In the genomic region with DNA sequence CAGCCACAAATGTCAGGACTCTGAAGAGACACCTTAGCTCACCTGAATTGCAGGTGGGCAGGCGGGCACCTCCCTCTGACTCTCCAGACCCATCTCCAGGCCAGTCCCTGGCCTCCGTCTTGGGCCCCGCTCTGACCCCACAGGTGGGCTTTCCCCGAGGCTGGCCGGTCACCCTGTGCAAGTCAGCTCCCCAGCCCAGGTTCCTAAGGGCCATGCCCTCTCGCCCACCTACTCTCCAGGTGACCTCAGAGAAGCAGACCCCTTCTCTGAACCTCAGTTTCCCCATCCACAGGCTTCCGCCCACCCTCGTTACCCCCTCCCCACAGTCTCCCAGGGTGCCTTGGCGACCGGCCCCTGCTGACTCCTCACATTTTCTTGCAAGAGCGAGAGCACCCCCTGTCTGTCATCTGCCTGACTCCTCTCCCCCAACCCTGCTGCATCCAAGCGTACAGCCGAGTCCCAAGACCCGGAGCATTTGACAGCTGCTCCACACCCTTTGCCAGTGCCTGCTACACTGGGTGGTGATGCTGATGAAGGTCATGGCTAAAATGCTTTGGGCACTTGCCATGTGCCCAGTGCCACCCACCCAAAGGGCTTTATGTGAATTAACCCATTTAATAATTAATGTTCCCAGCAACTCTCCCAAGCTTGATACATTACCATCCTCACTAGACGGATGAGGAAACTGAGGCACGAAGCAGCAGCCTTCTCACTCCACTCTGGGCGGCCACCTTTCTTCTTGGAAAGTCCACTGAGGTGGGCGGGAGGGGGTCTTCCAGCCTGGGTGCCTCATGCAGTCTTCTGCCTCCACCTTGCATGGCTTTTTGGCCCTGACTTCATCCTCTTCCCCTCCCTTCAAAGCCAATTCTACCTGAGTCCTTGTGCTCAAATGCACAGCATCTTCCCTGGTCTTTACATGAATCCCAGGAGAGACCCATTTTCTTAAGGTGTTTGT, we compare ENCODE assay signal across 9 cellular contexts. TPM values are rescaled to one million over a fixed set of nuclear protein-coding genes. Genes with fewer than 3 reads are reported as not detected.
DNase-seq lines count a peak whose midpoint lies in the region; ATAC-seq and TF ChIP-seq lines count a peak whose summit lies in the region.
"Had no signal": no experiment of that assay in that cellular context is flagged by ENCODE, and none has a peak within 500 bp of the region (broad histone marks: within the 10 kb centered on the region; RNA-seq: fewer than 3 reads in every experiment).

No MANE protein-coding gene starts in this region.

- H3K4me3 ChIP-seq in SK-N-SH (ENCODE audit: low read depth in 2 of 2, low read length in 1 of 2), result no peak overlapping the region
- H3K4me3 ChIP-seq: BLaER1 treated with 17β-estradiol and CSF1 and Interleukin-3, amounts not matched to agents 10 nM and 100 nM had no signal

- CTCF ChIA-PET in SK-N-SH (lab: Yijun Ruan, JAX), result interaction anchor here (0.6 to 16.3 kb wide), 38 partner anchors 9 to 553 kb away, joined by 3 to 186 read pairs (median 4); a partner anchor contains a TSS

- H2AFZ ChIP-seq in SK-N-SH (ENCODE audit: low read depth), result no peak overlapping the region

- no peaks in the 10 kb centered on the region for H3K36me3 ChIP-seq in SK-N-SH (replicated peaks in 1 of 2; ENCODE audit: control insufficient read depth in 1 of 2, insufficient read depth in 2 of 2, low read length in 1 of 2)

- no peaks in the 10 kb centered on the region for H3K79me2 ChIP-seq in SK-N-SH (ENCODE audit: insufficient read depth)

- H3K27ac ChIP-seq in SK-N-SH (ENCODE audit: low read depth in 2 of 2, low read length in 1 of 2), result no peak overlapping the region
- H3K27ac ChIP-seq: BLaER1 treated with 17β-estradiol and CSF1 and Interleukin-3, amounts not matched to agents 10 nM and 100 nM had no signal

- no peak overlapping the region for H3K4me2 ChIP-seq in SK-N-SH
- H3K4me2 ChIP-seq: BLaER1 treated with 17β-estradiol and CSF1 and Interleukin-3, amounts not matched to agents 10 nM and 100 nM had no signal

- H3K9me3 ChIP-seq in SK-N-SH, result no peaks in the 10 kb centered on the region
- H3K9me3 ChIP-seq: BLaER1 treated with 17β-estradiol and CSF1 and Interleukin-3, amounts not matched to agents 10 nM and 100 nM had no signal

- POLR2A ChIA-PET in SK-N-SH (lab: Yijun Ruan, JAX), result no interaction called here

- peaks cover 4% of the 10 kb centered on the region for H3F3A ChIP-seq in SK-N-SH (replicated peaks; ENCODE audit: insufficient read depth)

- TF ChIP-seq CTCF in SK-N-SH (IDR thresholded peaks at IDR 0.05), result peak; percentile 55

- TF ChIP-seq EP300 in SK-N-SH (IDR thresholded peaks at IDR 0.05; ENCODE audit: borderline replicate concordance in 1 of 2, low read depth in 1 of 2, low read length in 1 of 2), result no peak

- H3K9ac ChIP-seq in SK-N-SH, result no peak overlapping the region
- H3K9ac ChIP-seq: BLaER1 treated with 17β-estradiol and CSF1 and Interleukin-3, amounts not matched to agents 10 nM and 100 nM had no signal

- no peaks in the 10 kb centered on the region for H4K20me1 ChIP-seq in SK-N-SH (ENCODE audit: insufficient read depth)

- DNase-seq in NCI-H345 (lab: John Stamatoyannopoulos, UW), result peak; percentile 12
- DNase-seq in NCI-H345 treated with DMSO at 0.1 percent for 48 hours (lab: John Stamatoyannopoulos, UW; ENCODE audit: unreplicated experiment), result no peak
- DNase-seq in SK-N-SH, result peak; percentile 78
- DNase-seq in left cardiac atrium, result peak; percentile 61
- peak; percentile 54 for DNase-seq in superior temporal gyrus (ENCODE audit: extremely low spot score)
- no peak for DNase-seq in DMS79 (lab: John Stamatoyannopoulos, UW)

- intact Hi-C loops in left cardiac atrium (cut with DNase I), result loop anchor here (5.0 kb wide), 2 partner anchors 115 to 165 kb away; a partner anchor contains a TSS

- peak; percentile 80 for TF ChIP-seq RAD21 in SK-N-SH (IDR thresholded peaks at IDR 0.05; ENCODE audit: low read length)

- peak; percentile 53 to 70 for ATAC-seq in left cardiac atrium
- no peak for ATAC-seq in HG03354 (IDR thresholded peaks at IDR 0.05; ENCODE audit: poor library complexity, severe bottlenecking, unreplicated experiment)
- no peak for ATAC-seq in GM21576 (IDR thresholded peaks at IDR 0.05; ENCODE audit: unreplicated experiment)

- H3K27me3 ChIP-seq in SK-N-SH (ENCODE audit: insufficient read depth), result no peaks in the 10 kb centered on the region
- H3K27me3 ChIP-seq: BLaER1 treated with 17β-estradiol and CSF1 and Interleukin-3, amounts not matched to agents 10 nM and 100 nM had no signal

- H3K9me2 ChIP-seq in SK-N-SH, result no peaks in the 10 kb centered on the region

- peaks cover 0 to 3% of the 10 kb centered on the region in 2 experiments; a peak in 1 of 4 replicates for H3K4me1 ChIP-seq in SK-N-SH (ENCODE audit: control insufficient read depth in 1 of 2, insufficient read depth in 2 of 2, low read depth in 1 of 2, low read length in 1 of 2)

- 78% methylated on average over 18 of the region's 18 CpGs for WGBS in SK-N-SH (ENCODE audit: low lambda C conversion rate)

TF ChIP-seq in SK-N-SH, 30 proteins besides CTCF, POLR2A, EP300 and RAD21:
- TF ChIP-seq FOSL2 (IDR thresholded peaks at IDR 0.05; ENCODE audit: borderline replicate concordance, low read depth) (no peak), SMC3 (IDR thresholded peaks at IDR 0.05; ENCODE audit: low read depth, low read length) (peak; percentile 77), JUND (IDR thresholded peaks at IDR 0.05) (no peak), ELF1 (IDR thresholded peaks at IDR 0.05) (no peak)

RNA-seq across cellular contexts. Expression of a gene that starts 51.1 kb away (rescaled TPM):
- not detected in 2 replicates for polyA plus RNA-seq in SK-N-SH (2012; rRNA removed)
- not detected in 2 replicates for polyA plus RNA-seq in SK-N-SH (2012; cell fraction: cytosol; rRNA removed)
- polyA plus RNA-seq in SK-N-SH (2012; cell fraction: nucleus; rRNA removed), result not detected in 2 replicates
- total RNA-seq in left cardiac atrium, result 1 to 10 TPM in 1 of 2 donors, under 1 TPM in 1; 0.71 to 4.8 TPM

RNA-seq across cellular contexts. Expression of a gene that starts 57.8 kb away (rescaled TPM):
- not detected in 2 replicates for polyA plus RNA-seq in SK-N-SH (2012; rRNA removed)
- not detected in 2 replicates for polyA plus RNA-seq in SK-N-SH (2012; cell fraction: cytosol; rRNA removed)
- polyA plus RNA-seq in SK-N-SH (2012; cell fraction: nucleus; rRNA removed), result not detected in 2 replicates
- total RNA-seq in left cardiac atrium, result 1 to 10 TPM in 1 of 2 donors, not detected in 1; 1.6 TPM

Comparison
In these comparisons a context has a peak if more than half of its experiments do, and no peak if none do; other contexts are left out.
1. DNase-seq: peak in NCI-H345 (single experiment), SK-N-SH (single experiment), left cardiac atrium (single experiment) and superior temporal gyrus (single experiment); none in NCI-H345 treated with DMSO at 0.1 percent for 48 hours (single experiment) and DMS79 (single experiment).
2. ATAC-seq: peak in left cardiac atrium (2 of 2); none in HG03354 (single experiment) and GM21576 (single experiment).